1 cellular context compared by ENCODE assay signal in genomic region chr17:77880702-77881450, GRCh38.
A peak's percentile ranks its signal among the peaks of the same experiment; 100 is the strongest.
TF ChIP-seq lines count a peak whose summit lies in the region.

No MANE protein-coding gene starts in this region.

TF ChIP-seq in SK-N-SH, 30 proteins besides CTCF, POLR2A, EP300 and RAD21 (continued from another document):
- TF ChIP-seq ZBTB33 (IDR thresholded peaks at IDR 0.05; ENCODE audit: borderline replicate concordance, low read depth): no peak
- TF ChIP-seq POLR2AphosphoS5 (IDR thresholded peaks at IDR 0.05; ENCODE audit: low read depth, low read length): 0 out of 2 replicates have a peak, but pooled peaks have one; percentile 33
- TF ChIP-seq RCOR1 (IDR thresholded peaks at IDR 0.05; ENCODE audit: low read length): peak; percentile 96
- no peak for TF ChIP-seq FOSL2 (IDR thresholded peaks at IDR 0.05; ENCODE audit: borderline replicate concordance, low read depth)
- no peak for TF ChIP-seq GABPA (IDR thresholded peaks at IDR 0.05; ENCODE audit: low read depth)
- no peak for TF ChIP-seq SIN3A (IDR thresholded peaks at IDR 0.05; ENCODE audit: borderline replicate concordance, low read depth, low read length)
- peak; percentile 28; the same call in 1 of the 2 replicates for TF ChIP-seq SMC3 (IDR thresholded peaks at IDR 0.05; ENCODE audit: low read depth, low read length)
- peak; percentile 85 for TF ChIP-seq TCF12 (IDR thresholded peaks at IDR 0.05)
- TF ChIP-seq RXRA (IDR thresholded peaks at IDR 0.05; ENCODE audit: borderline replicate concordance, low read depth): no peak
- no peak for TF ChIP-seq MAX (IDR thresholded peaks at IDR 0.05; ENCODE audit: low read depth)
- TF ChIP-seq TEAD4 (IDR thresholded peaks at IDR 0.05; ENCODE audit: borderline replicate concordance, insufficient read depth): no peak
- peak; percentile 95 for TF ChIP-seq FOXJ3 (CRISPR knock-in tag; IDR thresholded peaks at IDR 0.05)
- TF ChIP-seq NFIC (IDR thresholded peaks at IDR 0.05; ENCODE audit: borderline replicate concordance): peak; percentile 86
- TF ChIP-seq CHD2 (IDR thresholded peaks at IDR 0.05; ENCODE audit: low read length, partially characterized antibody): peak; percentile 93
- TF ChIP-seq USF1 (IDR thresholded peaks at IDR 0.05; ENCODE audit: borderline replicate concordance, low read depth): no peak
- peak; percentile 99 for TF ChIP-seq GATA2 (CRISPR knock-in tag; IDR thresholded peaks at IDR 0.05)
- TF ChIP-seq PBX3 (IDR thresholded peaks at IDR 0.05): peak; percentile 69
- no peak for TF ChIP-seq EZH2phosphoT487 (IDR thresholded peaks at IDR 0.05; ENCODE audit: borderline replicate concordance, low read depth)
- no peak for TF ChIP-seq REST (IDR thresholded peaks at IDR 0.05; ENCODE audit: low read depth, low read length)
TF ChIP-seq in SK-N-SH: peak in this region for 12.
